ENCODE assay signal across 9 cellular contexts in genomic region chr9:91131433-91131839, GRCh38.
DNase-seq lines count a peak whose midpoint lies in the region; ATAC-seq and TF ChIP-seq lines count a peak whose summit lies in the region.
"Had no signal": no experiment of that assay in that cellular context is flagged by ENCODE, and none has a peak within 500 bp of the region (broad histone marks: within the 10 kb centered on the region; RNA-seq: fewer than 3 reads in every experiment).

No MANE protein-coding gene starts in this region.

- no peaks in the 10 kb centered on the region for H3K9me3 ChIP-seq in SK-N-SH
- H3K9me3 ChIP-seq in mammary epithelial cell (replicated peaks; ENCODE audit: insufficient read depth, low read length), result no peaks in the 10 kb centered on the region
- no peaks in the 10 kb centered on the region for H3K9me3 ChIP-seq in prostate gland
- H3K9me3 ChIP-seq in Karpas-422 (ENCODE audit: low read length), result no peaks in the 10 kb centered on the region

- CTCF ChIA-PET in SK-N-SH (lab: Yijun Ruan, JAX) (no interaction called here), mammary epithelial cell (lab: Charles Lee; ENCODE audit: low non-redundant PET) (no interaction called here)

- H2AFZ ChIP-seq in SK-N-SH (ENCODE audit: low read depth), result no peak overlapping the region
- peak overlapping the region; percentile 58 for H2AFZ ChIP-seq in mammary epithelial cell (ENCODE audit: low read depth, low read length)
- H2AFZ ChIP-seq in Karpas-422 (ENCODE audit: low read length), result no peak overlapping the region

- H3K4me2 ChIP-seq in SK-N-SH, result peak overlapping the region; percentile 33; the same call in 1 of the 2 replicates
- H3K4me2 ChIP-seq in mammary epithelial cell (ENCODE audit: insufficient read depth, low read depth, low read length), result peak overlapping the region; percentile 56
- no peak overlapping the region for H3K4me2 ChIP-seq in Karpas-422 (ENCODE audit: low read depth, low read length, poor library complexity, severe bottlenecking)

- DNase-seq in activated CD4-positive, alpha-beta T cell treated with anti-CD3 and anti-CD28 coated beads for 24 hours (ENCODE audit: low read depth in 2 of 2), result peak; percentile 44 to 52
- DNase-seq in activated CD4-positive, alpha-beta T cell treated with anti-CD3 and anti-CD28 coated beads for 1 hour, result no peak
- DNase-seq in SK-N-SH, result no peak
- DNase-seq in mammary epithelial cell, result peak; percentile 97
- peak; percentile 71 for DNase-seq in prostate gland (ENCODE audit: low spot score)
- no peak for DNase-seq in NCI-H526 (lab: John Stamatoyannopoulos, UW)
- DNase-seq in Karpas-422, result no peak
- DNase-seq: activated B cell treated with CpG ODN at 0.5 μM for 24 hours had no signal

- no peaks in the 10 kb centered on the region for H3K4me1 ChIP-seq in SK-N-SH (ENCODE audit: control insufficient read depth in 1 of 2, insufficient read depth in 2 of 2, low read depth in 1 of 2, low read length in 1 of 2)
- H3K4me1 ChIP-seq in mammary epithelial cell (ENCODE audit: insufficient read depth, low read length), result peaks cover 19% of the 10 kb centered on the region
- H3K4me1 ChIP-seq in prostate gland (replicated peaks), result peaks cover 5% of the 10 kb centered on the region
- H3K4me1 ChIP-seq in Karpas-422 (ENCODE audit: low read length), result no peaks in the 10 kb centered on the region

- H3K27ac ChIP-seq in SK-N-SH (ENCODE audit: low read depth in 2 of 2, low read length in 1 of 2) (peak overlapping the region in 1 of 2 experiments; percentile 48; a peak in 2 of 4 replicates), mammary epithelial cell (ENCODE audit: insufficient read depth, low read depth, low read length) (peak overlapping the region; percentile 91), prostate gland (peak overlapping the region in 1 of 2 donors; percentile 22), Karpas-422 (ENCODE audit: low read length) (no peak overlapping the region)

- H3K4me3 ChIP-seq in SK-N-SH (ENCODE audit: low read depth in 2 of 2, low read length in 1 of 2) (no peak overlapping the region), mammary epithelial cell (replicated peaks in 1 of 3; ENCODE audit: insufficient read depth in 1 of 3, low read depth in 2 of 3, low read length in 3 of 3) (no peak overlapping the region), prostate gland (no peak overlapping the region), Karpas-422 (ENCODE audit: low read length) (no peak overlapping the region)

- no peak overlapping the region for H3K9ac ChIP-seq in SK-N-SH
- peak overlapping the region; percentile 62 for H3K9ac ChIP-seq in mammary epithelial cell (ENCODE audit: insufficient read depth, low read length)
- H3K9ac ChIP-seq in Karpas-422 (ENCODE audit: low read length), result no peak overlapping the region

- H3F3A ChIP-seq in SK-N-SH (replicated peaks; ENCODE audit: insufficient read depth), result no peaks in the 10 kb centered on the region

- H3K27me3 ChIP-seq in SK-N-SH (ENCODE audit: insufficient read depth) (no peaks in the 10 kb centered on the region), mammary epithelial cell (ENCODE audit: insufficient read depth, low read length) (no peaks in the 10 kb centered on the region), prostate gland (replicated peaks; ENCODE audit: insufficient read depth) (no peaks in the 10 kb centered on the region), Karpas-422 (ENCODE audit: low read length) (no peaks in the 10 kb centered on the region)

- 26% methylated on average over 8 of the region's 8 CpGs for WGBS in SK-N-SH (ENCODE audit: low lambda C conversion rate)
- WGBS in mammary epithelial cell (ENCODE audit: low coverage, missing lambda C conversion rate), result 7% methylated on average over 8 of the region's 8 CpGs
- WGBS in prostate gland, result 7% methylated on average over 8 of the region's 8 CpGs

- H3K79me2 ChIP-seq in SK-N-SH (ENCODE audit: insufficient read depth) (no peaks in the 10 kb centered on the region), mammary epithelial cell (ENCODE audit: insufficient read depth, low read length) (no peaks in the 10 kb centered on the region), Karpas-422 (ENCODE audit: low read length) (no peaks in the 10 kb centered on the region)

- BruUV-seq in mammary epithelial cell (replicated peaks; lab: Mats Ljungman, UMichigan), result no TSS peak

- in situ Hi-C loops in mammary epithelial cell (cut with MboI; ENCODE audit: low sequenced_read_pairs in 2 of 2), result no loop called here

- TF ChIP-seq CTCF in SK-N-SH (IDR thresholded peaks at IDR 0.05), result no peak
- TF ChIP-seq CTCF in mammary epithelial cell (conservative IDR thresholded peaks at IDR 0.05 in 1 of 2, IDR thresholded peaks at IDR 0.05 in 1 of 2; ENCODE audit: extremely low read depth in 1 of 2, insufficient read depth in 1 of 2, low read depth in 1 of 2, low read length in 2 of 2), result no peak
- TF ChIP-seq CTCF in prostate gland (IDR thresholded peaks at IDR 0.05), result no peak

- H3K9me2 ChIP-seq in SK-N-SH (no peaks in the 10 kb centered on the region), Karpas-422 (replicated peaks; ENCODE audit: insufficient read depth, low read length) (no peaks in the 10 kb centered on the region)

- ATAC-seq in GM21576 (IDR thresholded peaks at IDR 0.05; ENCODE audit: unreplicated experiment), result no peak

- dilution Hi-C loops in mammary epithelial cell (cut with HindIII; ENCODE audit: low sequenced_read_pairs), result no loop called here

- POLR2A ChIA-PET in SK-N-SH (lab: Yijun Ruan, JAX), result no interaction called here

- 0 out of 4 replicates have a peak, but pooled peaks of 1 of the 2 experiments have one; percentile 40 for TF ChIP-seq EP300 in SK-N-SH (IDR thresholded peaks at IDR 0.05; ENCODE audit: borderline replicate concordance in 1 of 2, low read depth in 1 of 2, low read length in 1 of 2)

- no peaks in the 10 kb centered on the region for H3K36me3 ChIP-seq in SK-N-SH (replicated peaks in 1 of 2; ENCODE audit: control insufficient read depth in 1 of 2, insufficient read depth in 2 of 2, low read length in 1 of 2)
- H3K36me3 ChIP-seq in mammary epithelial cell (ENCODE audit: insufficient read depth, low read length), result no peaks in the 10 kb centered on the region
- H3K36me3 ChIP-seq in prostate gland, result no peaks in the 10 kb centered on the region
- H3K36me3 ChIP-seq in Karpas-422 (ENCODE audit: insufficient read depth, low read length), result no peaks in the 10 kb centered on the region

- intact Hi-C loops in mammary epithelial cell (cut with micrococcal nuclease) (loop anchor here (1.0 to 5.0 kb wide), 4 partner anchors 33 to 288 kb away; no protein-coding TSS in a partner anchor), prostate gland (cut with DNase I) (loop anchor here (5.0 kb wide), 1 partner anchor 61 kb away; no protein-coding TSS in a partner anchor)

- peak; percentile 15 for TF ChIP-seq POLR2A in prostate gland (IDR thresholded peaks at IDR 0.05)

- no peaks in the 10 kb centered on the region for H4K20me1 ChIP-seq in SK-N-SH (ENCODE audit: insufficient read depth)
- H4K20me1 ChIP-seq in mammary epithelial cell (ENCODE audit: insufficient read depth, low read length), result no peaks in the 10 kb centered on the region
- no peaks in the 10 kb centered on the region for H4K20me1 ChIP-seq in Karpas-422 (ENCODE audit: insufficient read depth, low read depth, low read length)

- no peak for TF ChIP-seq RAD21 in SK-N-SH (IDR thresholded peaks at IDR 0.05; ENCODE audit: low read length)

TF ChIP-seq in SK-N-SH, 30 proteins besides CTCF, POLR2A, EP300 and RAD21:
- TF ChIP-seq TCF12 (IDR thresholded peaks at IDR 0.05) (peak; percentile 57; the same call in 1 of the 2 replicates), GABPA (IDR thresholded peaks at IDR 0.05; ENCODE audit: low read depth) (no peak), NFIC (IDR thresholded peaks at IDR 0.05; ENCODE audit: borderline replicate concordance) (peak; percentile 31; the same call in 1 of the 2 replicates), SIN3A (IDR thresholded peaks at IDR 0.05; ENCODE audit: borderline replicate concordance, low read depth, low read length) (0 out of 2 replicates have a peak, but pooled peaks have one; percentile 23), MAX (IDR thresholded peaks at IDR 0.05; ENCODE audit: low read depth) (peak; percentile 56; the same call in 1 of the 2 replicates), IRF3 (IDR thresholded peaks at IDR 0.05; ENCODE audit: low read depth, low read length) (no peak), PBX3 (IDR thresholded peaks at IDR 0.05) (peak; percentile 57), JUND (IDR thresholded peaks at IDR 0.05) (peak; percentile 77), FOSL2 (IDR thresholded peaks at IDR 0.05; ENCODE audit: borderline replicate concordance, low read depth) (peak; percentile 81; the same call in 1 of the 2 replicates)
TF ChIP-seq in SK-N-SH: peak in this region for 7.

Comparison
In these comparisons a context has a peak if more than half of its experiments do, and no peak if none do; other contexts are left out.
1. DNase-seq: peak in activated CD4-positive, alpha-beta T cell treated with anti-CD3 and anti-CD28 coated beads for 24 hours (2 of 2), mammary epithelial cell (single experiment) and prostate gland (single experiment); none in activated CD4-positive, alpha-beta T cell treated with anti-CD3 and anti-CD28 coated beads for 1 hour (single experiment), SK-N-SH (single experiment), NCI-H526 (0 of 2) and Karpas-422 (single experiment).